ENCODE assay signal across 20 cellular contexts in the genomic region with DNA sequence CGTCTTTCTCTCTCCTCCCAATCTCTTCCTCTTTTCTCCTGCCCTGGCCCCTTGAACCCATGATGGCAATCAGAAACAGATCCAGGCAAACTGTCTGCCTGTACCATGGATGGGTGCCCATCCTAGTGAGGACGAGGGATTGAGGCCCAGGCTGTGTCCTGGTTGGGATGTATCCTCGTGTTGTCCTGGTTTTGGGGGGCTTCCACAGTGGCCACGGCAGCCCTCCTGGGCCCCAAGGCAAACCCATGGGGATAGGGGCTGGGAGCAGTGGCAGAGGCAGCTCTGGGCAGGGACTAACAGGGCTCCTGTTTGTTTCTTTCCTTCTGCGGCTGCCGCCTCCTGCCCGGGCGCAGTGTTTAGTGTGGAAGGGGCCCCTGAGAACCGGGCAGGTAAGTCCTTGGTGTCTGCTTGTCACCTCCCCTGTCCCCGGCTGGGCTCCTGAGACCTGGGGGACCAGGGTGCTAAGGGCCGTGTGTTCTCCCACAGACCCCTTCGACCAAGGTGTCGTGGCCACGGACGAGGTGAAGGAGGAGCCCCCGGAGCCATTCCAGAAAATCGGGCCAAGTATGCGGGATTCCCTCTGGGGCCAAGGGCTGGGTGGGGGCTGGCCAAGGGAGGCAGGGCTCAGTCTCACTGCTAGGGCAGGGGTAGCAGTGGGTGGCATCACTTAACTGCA.
DNase-seq lines count a peak whose midpoint lies in the region; ATAC-seq and TF ChIP-seq lines count a peak whose summit lies in the region.
"Had no signal": no experiment of that assay in that cellular context is flagged by ENCODE, and none has a peak within 500 bp of the region (broad histone marks: within the 10 kb centered on the region; RNA-seq: fewer than 3 reads in every experiment).

No MANE protein-coding gene starts in this region.

- H3K4me1 ChIP-seq in breast epithelium (no peaks in the 10 kb centered on the region), osteoblast (ENCODE audit: insufficient read depth, low read length) (no peaks in the 10 kb centered on the region), upper lobe of right lung (peaks cover 4% of the 10 kb centered on the region)
- H3K4me1 ChIP-seq: HAP-1 had no signal

- no peak for TF ChIP-seq POLR2A in breast epithelium (IDR thresholded peaks at IDR 0.05)

- H3K4me3 ChIP-seq in breast epithelium = no peak overlapping the region
- H3K4me3 ChIP-seq in osteoblast (ENCODE audit: insufficient read depth, low read length) = no peak overlapping the region
- no peak overlapping the region for H3K4me3 ChIP-seq in upper lobe of right lung
- no peak overlapping the region for H3K4me3 ChIP-seq in MG63
- H3K4me3 ChIP-seq: cardiac muscle cell, GM12878, HAP-1 had no signal

- no peaks in the 10 kb centered on the region for H3K36me3 ChIP-seq in breast epithelium
- peaks cover 46% of the 10 kb centered on the region for H3K36me3 ChIP-seq in osteoblast (ENCODE audit: insufficient read depth, low read length)
- no peaks in the 10 kb centered on the region for H3K36me3 ChIP-seq in upper lobe of right lung
- H3K36me3 ChIP-seq in MG63 = peaks cover 8% of the 10 kb centered on the region

- H3K4me3 Mint-ChIP-seq in MCF 10A (ENCODE audit: unreplicated experiment) (no peak overlapping the region), chondrocyte (ENCODE audit: unreplicated experiment) (no peak overlapping the region)
- H3K4me3 Mint-ChIP-seq: activated T-helper 1 cell treated with anti-CD3 and anti-CD28 coated beads, Interleukin-12 subunit alpha, Interleukin-12 subunit beta, Interleukin-2, Interleukin-4 antibody, amounts not matched to agents 30 ng/mL and 10 ng/mL and 1 ng/mL, durations not matched to agents 14 hours and 24 hours and 36 hours; CD4-positive, CD25-positive, alpha-beta regulatory T cell had no signal

- POLR2A ChIA-PET in MCF 10A (lab: Yijun Ruan, JAX) = no interaction called here

- H2AFZ ChIP-seq in osteoblast (ENCODE audit: low read length) = no peak overlapping the region

- H3K27ac ChIP-seq in breast epithelium = no peak overlapping the region
- H3K27ac ChIP-seq in osteoblast (ENCODE audit: low read depth, low read length) = no peak overlapping the region
- H3K27ac ChIP-seq in upper lobe of right lung = no peak overlapping the region
- H3K27ac ChIP-seq: cardiac muscle cell had no signal

- no peak overlapping the region for H3K4me2 ChIP-seq in osteoblast (ENCODE audit: insufficient read depth, low read length)

- H3K27ac Mint-ChIP-seq in MCF 10A (ENCODE audit: low read depth, unreplicated experiment) = no peak overlapping the region
- H3K27ac Mint-ChIP-seq in chondrocyte (ENCODE audit: unreplicated experiment) = no peak overlapping the region
- H3K27ac Mint-ChIP-seq: activated T-helper 1 cell treated with anti-CD3 and anti-CD28 coated beads, Interleukin-12 subunit alpha, Interleukin-12 subunit beta, Interleukin-2, Interleukin-4 antibody, amounts not matched to agents 30 ng/mL and 10 ng/mL and 1 ng/mL, durations not matched to agents 14 hours and 24 hours and 36 hours; CD4-positive, CD25-positive, alpha-beta regulatory T cell had no signal

- H3K27me3 ChIP-seq in breast epithelium (no peaks in the 10 kb centered on the region), osteoblast (ENCODE audit: insufficient read depth, low read length) (no peaks in the 10 kb centered on the region), upper lobe of right lung (no peaks in the 10 kb centered on the region), MG63 (no peaks in the 10 kb centered on the region)
- H3K27me3 ChIP-seq: cardiac muscle cell had no signal

- TF ChIP-seq CTCF in breast epithelium (IDR thresholded peaks at IDR 0.05) = no peak
- no peak for TF ChIP-seq CTCF in MCF 10A (IDR thresholded peaks at IDR 0.05; ENCODE audit: unreplicated experiment)
- TF ChIP-seq CTCF in chondrocyte (IDR thresholded peaks at IDR 0.05) = no peak
- no peak for TF ChIP-seq CTCF in osteoblast (IDR thresholded peaks at IDR 0.05; ENCODE audit: extremely low read depth, low read depth, low read length)
- no peak for TF ChIP-seq CTCF in upper lobe of right lung (IDR thresholded peaks at IDR 0.05)

- no peaks in the 10 kb centered on the region for H3K79me2 ChIP-seq in osteoblast (ENCODE audit: insufficient read depth, low read length)

- no peak for ATAC-seq in upper lobe of right lung
- ATAC-seq: GM12878 had no signal

- H4K20me1 ChIP-seq in osteoblast (ENCODE audit: insufficient read depth, low read length) = peaks cover 3% of the 10 kb centered on the region

- BruUV-seq in MCF 10A (replicated peaks; lab: Mats Ljungman, UMichigan) = no TSS peak

- H3K9me3 ChIP-seq in breast epithelium (peaks cover 0 to 9% of the 10 kb centered on the region in 2 donors), osteoblast (ENCODE audit: low read depth, low read length) (no peaks in the 10 kb centered on the region), upper lobe of right lung (no peaks in the 10 kb centered on the region), MG63 (no peaks in the 10 kb centered on the region)
- H3K9me3 ChIP-seq: HAP-1 had no signal

- H3K4me1 Mint-ChIP-seq in MCF 10A (ENCODE audit: insufficient read depth, unreplicated experiment) = no peaks in the 10 kb centered on the region
- peaks cover 16% of the 10 kb centered on the region for H3K4me1 Mint-ChIP-seq in chondrocyte (ENCODE audit: low read depth)
- H3K4me1 Mint-ChIP-seq: CD4-positive, CD25-positive, alpha-beta regulatory T cell had no signal

- peak; percentile 10 to 30 for DNase-seq in breast epithelium (ENCODE audit: low spot score in 2 of 2)
- no peak for DNase-seq in MCF 10A (ENCODE audit: unreplicated experiment)
- DNase-seq in chondrocyte (ENCODE audit: low spot score) = peak; percentile 84
- DNase-seq in osteoblast (ENCODE audit: insufficient read length, low spot score, missing footprints) = peak; percentile 42
- peak; percentile 58 for DNase-seq in upper lobe of right lung
- no peak for DNase-seq in pons (ENCODE audit: low spot score)
- DNase-seq in MG63 = no peak
- DNase-seq in NCI-H187 (lab: John Stamatoyannopoulos, UW) = no peak
- DNase-seq: ACHN; activated CD4-positive, alpha-beta T cell treated with anti-CD3 and anti-CD28 coated beads, Interleukin-2, amount 50 U/mL, for 48 hours; CD4-positive, CD25-positive, alpha-beta regulatory T cell; effector memory CD4-positive, alpha-beta T cell; GF-D8; NCI-H1105 treated with DMSO at 0.1 percent for 48 hours; NCI-H526; occipital lobe had no signal

- CTCF ChIA-PET in MCF 10A (lab: Yijun Ruan, JAX) = no interaction called here

- H3K36me3 Mint-ChIP-seq in MCF 10A (ENCODE audit: insufficient read depth, unreplicated experiment) = peaks cover 5% of the 10 kb centered on the region
- H3K36me3 Mint-ChIP-seq in chondrocyte (ENCODE audit: low read depth) = peaks cover 32% of the 10 kb centered on the region
- H3K36me3 Mint-ChIP-seq: CD4-positive, CD25-positive, alpha-beta regulatory T cell had no signal

- H3K27me3 Mint-ChIP-seq in MCF 10A (ENCODE audit: insufficient read depth, unreplicated experiment) (no peaks in the 10 kb centered on the region), chondrocyte (ENCODE audit: low read depth) (no peaks in the 10 kb centered on the region)
- H3K27me3 Mint-ChIP-seq: CD4-positive, CD25-positive, alpha-beta regulatory T cell had no signal

- H3K9me3 Mint-ChIP-seq in MCF 10A (ENCODE audit: unreplicated experiment) (no peaks in the 10 kb centered on the region), chondrocyte (ENCODE audit: low read depth) (peaks cover 5% of the 10 kb centered on the region)
- H3K9me3 Mint-ChIP-seq: activated T-helper 1 cell treated with anti-CD3 and anti-CD28 coated beads, Interleukin-12 subunit alpha, Interleukin-12 subunit beta, Interleukin-2, Interleukin-4 antibody, amounts not matched to agents 30 ng/mL and 10 ng/mL and 1 ng/mL, durations not matched to agents 14 hours and 24 hours and 36 hours had no signal

- intact Hi-C loops in breast epithelium (cut with DNase I; ENCODE audit: low total_unique reads) (no loop called here), MCF 10A (cut with micrococcal nuclease) (no loop called here), upper lobe of right lung (cut with DNase I) (no loop called here)

Comparison
In these comparisons a context has a peak if more than half of its experiments do, and no peak if none do; other contexts are left out.
1. DNase-seq: peak in breast epithelium (2 of 2), chondrocyte (single experiment), osteoblast (single experiment) and upper lobe of right lung (single experiment); none in MCF 10A (single experiment), pons (single experiment), MG63 (single experiment) and NCI-H187 (0 of 2).